In genomic region chr16:31874354-31875111, GRCh38 we compare ENCODE assay signal across 8 cellular contexts. TPM values are rescaled to one million over a fixed set of nuclear protein-coding genes. Genes with fewer than 3 reads are reported as not detected.
A peak's percentile ranks its signal among the peaks of the same experiment; 100 is the strongest.
DNase-seq lines count a peak whose midpoint lies in the region; ATAC-seq, FAIRE-seq and TF ChIP-seq lines count a peak whose summit lies in the region.

No MANE protein-coding gene starts in this region.

- H3K9me3 ChIP-seq in AG04450 (ENCODE audit: control insufficient read depth, insufficient read depth, low read length) (no peaks in the 10 kb centered on the region; the same call in 1 of the 2 replicates), adrenal gland (replicated peaks in 1 of 3) (no peaks in the 10 kb centered on the region), iPS DF 6.9 (ENCODE audit: control insufficient read depth, insufficient read depth, low read length) (no peaks in the 10 kb centered on the region), small intestine (ENCODE audit: control insufficient read depth, low read depth) (no peaks in the 10 kb centered on the region)

- H3K4me1 ChIP-seq in adrenal gland (replicated peaks in 1 of 2) (peaks cover 8 to 40% of the 10 kb centered on the region in 2 donors), iPS DF 6.9 (ENCODE audit: control insufficient read depth, insufficient read depth, low read length) (no peaks in the 10 kb centered on the region), small intestine (ENCODE audit: control insufficient read depth in 2 of 2, insufficient read depth in 1 of 2, low read depth in 1 of 2, low read length in 1 of 2) (peaks cover 6 to 26% of the 10 kb centered on the region in 2 donors)

- intact Hi-C loops in adrenal gland (cut with DNase I), result no loop called here

- POLR2A ChIA-PET in AG04450 (lab: Yijun Ruan, JAX), result interaction anchor here (1.2 to 1.8 kb wide), 2 partner anchors 161 to 694 kb away, joined by 4 to 8 read pairs; partner anchors contain the start of gene FUS

- DNase-seq in AG04450 (ENCODE audit: low read depth, low spot score), result no peak
- DNase-seq in GM12864 (ENCODE audit: low read depth), result no peak
- peak; percentile 72 for DNase-seq in NCI-H82 (lab: John Stamatoyannopoulos, UW)
- DNase-seq in adrenal gland, result peak in 2 of 7 donors; percentile 19 to 35
- DNase-seq in iPS DF 6.9 (ENCODE audit: low read depth, low spot score), result no peak
- DNase-seq in small intestine, result peak; percentile 71
- no peak for DNase-seq in activated CD8-positive, alpha-beta memory T cell treated with anti-CD3 and anti-CD28 coated beads, Interleukin-2, amount 50 U/mL, for 48 hours

- peak overlapping the region; percentile 91 for H3K27ac ChIP-seq in AG04450 (ENCODE audit: low read depth, low read length)
- peak overlapping the region in 4 of 5 donors; percentile 88 to 91 (median 90) for H3K27ac ChIP-seq in adrenal gland
- H3K27ac ChIP-seq in iPS DF 6.9 (ENCODE audit: low read length), result no peak overlapping the region
- peak overlapping the region; percentile 61 to 87 for H3K27ac ChIP-seq in small intestine (ENCODE audit: low read depth in 1 of 2, low read length in 1 of 2)

- H3K36me3 ChIP-seq in adrenal gland (replicated peaks in 1 of 2) (no peaks in the 10 kb centered on the region), iPS DF 6.9 (ENCODE audit: control insufficient read depth, insufficient read depth, low read length) (peaks cover 2% of the 10 kb centered on the region; the same call in 1 of the 2 replicates), small intestine (ENCODE audit: control insufficient read depth in 2 of 2, insufficient read depth in 2 of 2, low read length in 2 of 2) (peaks cover 0 to 3% of the 10 kb centered on the region in 2 donors)

- ATAC-seq in HG02885 (IDR thresholded peaks at IDR 0.05; ENCODE audit: poor library complexity, unreplicated experiment), result peak; percentile 31

- H3K4me3 ChIP-seq in AG04450 (ENCODE audit: low read depth, low read length) (peak overlapping the region; percentile 95), GM12864 (ENCODE audit: low read depth, low read length) (peak overlapping the region; percentile 90), adrenal gland (peak overlapping the region; percentile 67 to 99 (median 88)), iPS DF 6.9 (ENCODE audit: low read length) (peak overlapping the region; percentile 66), small intestine (ENCODE audit: low read depth in 1 of 2, low read length in 2 of 2) (peak overlapping the region; percentile 71 to 99)

- TF ChIP-seq CTCF in AG04450 (IDR thresholded peaks at IDR 0.05; ENCODE audit: low read depth, low read length) (no peak), GM12864 (IDR thresholded peaks at IDR 0.05; ENCODE audit: low read depth, low read length, missing control alignments) (no peak), adrenal gland (IDR thresholded peaks at IDR 0.05) (no peak)

- CTCF ChIA-PET in AG04450 (lab: Charles Lee), result no interaction called here

- 5 to 7% (median 5%) methylated on average over 14 of the region's 14 CpGs for WGBS in adrenal gland, 4 donors
- no CpG with 5 or more reads among the region's 14 CpGs for WGBS in iPS DF 6.9 (ENCODE audit: insufficient coverage, insufficient read length)
- WGBS in small intestine, 3 donors, result 1 to 2% (median 2%) methylated on average over 14 of the region's 14 CpGs

- no peak for FAIRE-seq in small intestine (lab: Jason Lieb, UNC)

- H3K27me3 ChIP-seq in AG04450 (ENCODE audit: control insufficient read depth, insufficient read depth, low read length) (no peaks in the 10 kb centered on the region), adrenal gland (no peaks in the 10 kb centered on the region), iPS DF 6.9 (ENCODE audit: control insufficient read depth, insufficient read depth, low read length) (no peaks in the 10 kb centered on the region), small intestine (ENCODE audit: control insufficient read depth in 2 of 2, insufficient read depth in 2 of 2, low read length in 2 of 2) (no peaks in the 10 kb centered on the region)

- TF ChIP-seq POLR2A in adrenal gland (IDR thresholded peaks at IDR 0.05), result no peak

RNA-seq across cellular contexts. Expression of gene ZNF267, which starts 0.9 kb away (rescaled TPM):
- polyA plus RNA-seq in AG04450 (2011; rRNA removed) (5.1 and 6.8 TPM in 2 replicates), adrenal gland (1 to 10 TPM; 2.0 to 6.9 (median 4.0) TPM), small intestine (1 to 10 TPM; 3.2 to 5.8 (median 4.5) TPM)
- polyA minus RNA-seq in AG04450 (2011; rRNA and poly(A)+ RNA removed), result 6.4 and 9.2 TPM in 2 replicates
- total RNA-seq in adrenal gland, result 10 to 100 TPM in 3 of 8 donors, 1 to 10 TPM in 5; 3.2 to 34.1 (median 9.2) TPM

Comparison
In these comparisons a context has a peak if more than half of its experiments do, and no peak if none do; other contexts are left out.
1. DNase-seq: peak in NCI-H82 (single experiment) and small intestine (single experiment); none in AG04450 (single experiment), GM12864 (single experiment), iPS DF 6.9 (single experiment) and activated CD8-positive, alpha-beta memory T cell treated with anti-CD3 and anti-CD28 coated beads, Interleukin-2, amount 50 U/mL, for 48 hours (single experiment).
2. Peak in every context shown above with its lines, with median percentiles within 50 percentile points of each other: H3K4me3 ChIP-seq.